Comparison of ENCODE assay signal across 15 cellular contexts in the genomic region with DNA sequence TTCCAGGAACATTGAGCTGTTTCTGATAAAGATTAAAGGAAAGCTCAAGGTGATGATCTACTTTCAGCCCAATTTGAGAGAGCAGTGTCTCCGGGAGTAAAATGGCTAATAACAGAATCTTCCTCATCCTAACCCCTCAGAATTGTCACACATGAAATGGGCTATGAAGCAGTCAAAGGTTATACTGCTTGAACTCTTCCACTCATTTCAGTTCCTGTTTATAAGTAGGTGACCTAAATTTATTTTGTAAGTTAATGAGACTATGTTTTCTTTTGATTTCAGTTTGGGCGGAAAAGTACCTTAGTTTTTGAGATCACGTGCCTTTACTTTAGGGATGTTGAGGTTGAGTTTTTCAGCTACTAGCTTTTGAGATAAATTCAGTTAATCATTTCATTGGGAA. TPM values are rescaled to one million over a fixed set of nuclear protein-coding genes. Genes with fewer than 3 reads are reported as not detected.
DNase-seq lines count a peak whose midpoint lies in the region; ATAC-seq and TF ChIP-seq lines count a peak whose summit lies in the region.
"Had no signal": no experiment of that assay in that cellular context is flagged by ENCODE, and none has a peak within 500 bp of the region (broad histone marks: within the 10 kb centered on the region; RNA-seq: fewer than 3 reads in every experiment).

No MANE protein-coding gene starts in this region.

- no peak for ATAC-seq in activated CD8-positive, alpha-beta T cell treated with anti-CD3 and anti-CD28 coated beads, Interleukin-2, amount 10 ng/mL, durations not matched to agents 7 days and 5 days
- ATAC-seq in left lobe of liver (peak; percentile 30), GM19324 (IDR thresholded peaks at IDR 0.05; ENCODE audit: low FRiP score, unreplicated experiment) (no peak)
- ATAC-seq: left cardiac atrium had no signal

- peak overlapping the region; percentile 54 for H3K27ac Mint-ChIP-seq in activated CD8-positive, alpha-beta T cell treated with anti-CD3 and anti-CD28 coated beads, Interleukin-2, amount 10 ng/mL, durations not matched to agents 7 days and 5 days
- H3K27ac Mint-ChIP-seq: nephron progenitor cell had no signal

- DNase-seq in CD1c-positive myeloid dendritic cell (ENCODE audit: extremely low spot score) (peak; percentile 15), GM12865 (ENCODE audit: low read depth) (peak; percentile 29), left lobe of liver (ENCODE audit: low spot score) (no peak), iPS-NIHi7 (ENCODE audit: extremely low spot score) (no peak), HUDEP-2 (lab: John Stamatoyannopoulos, UW; ENCODE audit: unreplicated experiment in 76 of 76) (no peak), midbrain (lab: John Stamatoyannopoulos, UW) (no peak)
- DNase-seq in activated CD8-positive, alpha-beta T cell treated with anti-CD3 and anti-CD28 coated beads, Interleukin-2, amount 10 ng/mL, durations not matched to agents 7 days and 5 days: no peak
- DNase-seq: C1 segment of cervical spinal cord, left cardiac atrium, NCI-H2171 treated with DMSO at 0.1 percent for 48 hours, nephron progenitor cell, SIG-M5 had no signal

- no peak for TF ChIP-seq CTCF in GM12865 (IDR thresholded peaks at IDR 0.05; ENCODE audit: insufficient read depth, low read depth, low read length, missing control alignments)

- H3K27me3 Mint-ChIP-seq in activated CD8-positive, alpha-beta T cell treated with anti-CD3 and anti-CD28 coated beads, Interleukin-2, amount 10 ng/mL, durations not matched to agents 7 days and 5 days (ENCODE audit: low read depth): no peaks in the 10 kb centered on the region

- peak overlapping the region; percentile 87 for H3K4me3 ChIP-seq in GM12865 (ENCODE audit: low read depth, low read length)
- H3K4me3 ChIP-seq: suprapubic skin had no signal

- CTCF ChIA-PET in activated CD8-positive, alpha-beta T cell treated with anti-CD3 and anti-CD28 coated beads, Interleukin-2, amount 10 ng/mL, durations not matched to agents 7 days and 5 days (lab: Charles Lee): interaction anchor here (1.1 kb wide), 1 partner anchor 93 kb away, joined by 5 read pairs; no protein-coding TSS in a partner anchor

- H3K4me3 Mint-ChIP-seq in activated CD8-positive, alpha-beta T cell treated with anti-CD3 and anti-CD28 coated beads, Interleukin-2, amount 10 ng/mL, durations not matched to agents 7 days and 5 days: no peak overlapping the region
- H3K4me3 Mint-ChIP-seq: nephron progenitor cell had no signal

- peaks cover 45% of the 10 kb centered on the region for H3K4me1 Mint-ChIP-seq in activated CD8-positive, alpha-beta T cell treated with anti-CD3 and anti-CD28 coated beads, Interleukin-2, amount 10 ng/mL, durations not matched to agents 7 days and 5 days (ENCODE audit: low read depth)
- H3K4me1 Mint-ChIP-seq: nephron progenitor cell had no signal

- POLR2A ChIA-PET in activated CD8-positive, alpha-beta T cell treated with anti-CD3 and anti-CD28 coated beads, Interleukin-2, amount 10 ng/mL, durations not matched to agents 7 days and 5 days (lab: Charles Lee): no interaction called here

- H3K9me3 Mint-ChIP-seq in activated CD8-positive, alpha-beta T cell treated with anti-CD3 and anti-CD28 coated beads, Interleukin-2, amount 10 ng/mL, durations not matched to agents 7 days and 5 days (ENCODE audit: insufficient read depth): no peaks in the 10 kb centered on the region

- peaks cover 40% of the 10 kb centered on the region for H3K36me3 Mint-ChIP-seq in activated CD8-positive, alpha-beta T cell treated with anti-CD3 and anti-CD28 coated beads, Interleukin-2, amount 10 ng/mL, durations not matched to agents 7 days and 5 days (ENCODE audit: low read depth)

RNA-seq across cellular contexts. Expression of a gene that starts 47.2 kb away (rescaled TPM):
- 10 to 100 TPM; 55.3 to 58.6 TPM for total RNA-seq in activated CD8-positive, alpha-beta T cell treated with anti-CD3 and anti-CD28 coated beads, Interleukin-2, amount 10 ng/mL, durations not matched to agents 7 days and 5 days
- total RNA-seq in left lobe of liver: 45.2 TPM
- total RNA-seq: HT-29 had no signal

Comparison
In these comparisons a context has a peak if more than half of its experiments do, and no peak if none do; other contexts are left out.
1. DNase-seq: peak in CD1c-positive myeloid dendritic cell (single experiment) and GM12865 (single experiment); none in activated CD8-positive, alpha-beta T cell treated with anti-CD3 and anti-CD28 coated beads, Interleukin-2, amount 10 ng/mL, durations not matched to agents 7 days and 5 days (single experiment), left lobe of liver (single experiment), iPS-NIHi7 (single experiment), HUDEP-2 (0 of 76) and midbrain (single experiment).